ENCODE assay signal across 11 cellular contexts in the genomic region with DNA sequence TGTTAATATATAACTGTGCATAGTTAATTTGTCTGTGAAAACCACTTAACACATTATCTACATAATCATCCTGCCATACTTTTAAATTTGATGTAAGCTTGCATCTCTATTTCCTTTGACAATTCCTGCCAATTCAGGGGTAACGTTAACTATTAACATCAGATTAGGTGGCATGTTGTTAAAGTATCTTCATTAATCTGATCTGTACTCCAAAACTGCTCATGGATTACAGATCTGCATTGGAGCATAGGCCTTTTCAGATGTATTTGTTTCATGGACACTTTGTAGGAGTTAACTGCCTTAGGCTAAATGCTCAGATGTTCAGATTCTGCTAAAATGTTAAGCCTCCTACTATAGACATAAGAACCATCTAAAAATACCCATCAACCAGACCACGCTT. TPM values are rescaled to one million over a fixed set of nuclear protein-coding genes. Genes with fewer than 3 reads are reported as not detected.
DNase-seq lines count a peak whose midpoint lies in the region; FAIRE-seq and TF ChIP-seq lines count a peak whose summit lies in the region.
"Had no signal": no experiment of that assay in that cellular context is flagged by ENCODE, and none has a peak within 500 bp of the region (broad histone marks: within the 10 kb centered on the region; RNA-seq: fewer than 3 reads in every experiment).

No MANE protein-coding gene starts in this region.

- H3K27me3 Mint-ChIP-seq in Calu3 (ENCODE audit: unreplicated experiment) = no peaks in the 10 kb centered on the region
- H3K27me3 Mint-ChIP-seq in astrocyte (ENCODE audit: low read depth, unreplicated experiment) = no peaks in the 10 kb centered on the region
- no peaks in the 10 kb centered on the region for H3K27me3 Mint-ChIP-seq in nephron (ENCODE audit: low read depth)

- DNase-seq in Calu3 (no peak), astrocyte (ENCODE audit: low read depth) (no peak), kidney (no peak), GM10266 (ENCODE audit: extremely low spot score) (no peak), coronary artery (ENCODE audit: low spot score) (no peak)
- DNase-seq: aorta, gastrocnemius medialis, KG1, NCI-H82 had no signal

- H3K9ac ChIP-seq in HUES64 (ENCODE audit: low read depth, low read length) (peak overlapping the region; percentile 99; the same call in 1 of the 2 replicates), astrocyte (ENCODE audit: low read length) (peak overlapping the region; percentile 97), kidney (ENCODE audit: low read length in 2 of 2) (peak overlapping the region in 1 of 2 donors; percentile 7)

- no peak overlapping the region for H3K27ac Mint-ChIP-seq in Calu3 (ENCODE audit: unreplicated experiment)
- peak overlapping the region; percentile 9 for H3K27ac Mint-ChIP-seq in astrocyte (ENCODE audit: unreplicated experiment)
- H3K27ac Mint-ChIP-seq in nephron = peak overlapping the region; percentile 37 to 79 (median 44)

- H3K9me3 Mint-ChIP-seq in Calu3 (ENCODE audit: low read depth, unreplicated experiment) (no peaks in the 10 kb centered on the region), astrocyte (ENCODE audit: unreplicated experiment) (no peaks in the 10 kb centered on the region), nephron (no peaks in the 10 kb centered on the region)

- peak overlapping the region; percentile 95 for H3K4me3 Mint-ChIP-seq in Calu3 (ENCODE audit: low read depth, unreplicated experiment)
- H3K4me3 Mint-ChIP-seq in astrocyte (ENCODE audit: unreplicated experiment) = peak overlapping the region; percentile 99
- H3K4me3 Mint-ChIP-seq in nephron = peak overlapping the region; percentile 59 to 71 (median 63)

- H3K79me2 ChIP-seq in astrocyte (ENCODE audit: insufficient read depth, low read length) = peaks cover 34% of the 10 kb centered on the region

- CTCF ChIA-PET in Calu3 (lab: Charles Lee) = interaction anchor here (0.6 kb wide), 1 partner anchor 10 kb away, joined by 3 read pairs; no protein-coding TSS in a partner anchor

- H3K4me1 Mint-ChIP-seq in Calu3 (ENCODE audit: low read depth, unreplicated experiment) (peaks cover 25% of the 10 kb centered on the region), astrocyte (ENCODE audit: low read depth, unreplicated experiment) (peaks cover 26% of the 10 kb centered on the region), nephron (peaks cover 39% of the 10 kb centered on the region)

- intact Hi-C loops in Calu3 (cut with micrococcal nuclease; ENCODE audit: unreplicated experiment) (no loop called here), kidney (cut with DNase I) (no loop called here)

- no peak overlapping the region for H2AFZ ChIP-seq in astrocyte (ENCODE audit: low read depth, low read length)

- peaks cover 79% of the 10 kb centered on the region for H3K36me3 Mint-ChIP-seq in Calu3 (ENCODE audit: insufficient read depth, unreplicated experiment)
- peaks cover 30% of the 10 kb centered on the region for H3K36me3 Mint-ChIP-seq in astrocyte (ENCODE audit: low read depth, unreplicated experiment)
- H3K36me3 Mint-ChIP-seq in nephron (ENCODE audit: low read depth) = peaks cover 74% of the 10 kb centered on the region

- peak overlapping the region; percentile 86; the same call in 1 of the 2 replicates for H3K4me3 ChIP-seq in HUES64 (ENCODE audit: low read length)
- peak overlapping the region; percentile 98 for H3K4me3 ChIP-seq in astrocyte (ENCODE audit: insufficient read depth, low read depth, low read length)
- no peak overlapping the region for H3K4me3 ChIP-seq in kidney (ENCODE audit: low read length in 2 of 2)
- H3K4me3 ChIP-seq in coronary artery = no peak overlapping the region
- H3K4me3 ChIP-seq: gastrocnemius medialis had no signal

- H3K4me2 ChIP-seq in astrocyte (ENCODE audit: low read length) = peak overlapping the region; percentile 90

- peaks cover 52% of the 10 kb centered on the region for H4K20me1 ChIP-seq in astrocyte (ENCODE audit: insufficient read depth, low read length)

- no TSS peak for BruUV-seq in Calu3 (replicated peaks; lab: Mats Ljungman, UMichigan)

- FAIRE-seq in astrocyte (lab: Jason Lieb, UNC) = no peak
- no peak for FAIRE-seq in kidney (lab: Jason Lieb, UNC)

- H3K27me3 ChIP-seq in HUES64 (ENCODE audit: insufficient read depth, low read length) (no peaks in the 10 kb centered on the region), astrocyte (ENCODE audit: insufficient read depth, low read length) (no peaks in the 10 kb centered on the region)
- H3K27me3 ChIP-seq: gastrocnemius medialis had no signal

- H3K9me3 ChIP-seq in HUES64 (ENCODE audit: insufficient read depth, low read depth, low read length) (no peaks in the 10 kb centered on the region), astrocyte (ENCODE audit: insufficient read depth, low read depth, low read length) (no peaks in the 10 kb centered on the region), kidney (ENCODE audit: control insufficient read depth in 1 of 2, low read length in 2 of 2) (no peaks in the 10 kb centered on the region)
- H3K9me3 ChIP-seq: gastrocnemius medialis had no signal

- H3K4me1 ChIP-seq in HUES64 (ENCODE audit: insufficient read depth, low read length) (peaks cover 9% of the 10 kb centered on the region; the same call in 1 of the 2 replicates), astrocyte (ENCODE audit: insufficient read depth, low read length) (peaks cover 14% of the 10 kb centered on the region), kidney (ENCODE audit: control insufficient read depth in 1 of 2, insufficient read depth in 1 of 2, low read depth in 1 of 2, low read length in 2 of 2) (peaks cover 18 to 30% of the 10 kb centered on the region in 2 donors)

- H3K36me3 ChIP-seq in HUES64 (ENCODE audit: insufficient read depth, low read length) = peaks cover 69% of the 10 kb centered on the region
- H3K36me3 ChIP-seq in astrocyte (ENCODE audit: insufficient read depth, low read length) = peaks cover 52% of the 10 kb centered on the region
- peaks cover 17 to 54% of the 10 kb centered on the region in 2 donors for H3K36me3 ChIP-seq in kidney (ENCODE audit: control insufficient read depth in 1 of 2, insufficient read depth in 2 of 2, low read length in 2 of 2)

- TF ChIP-seq CTCF in Calu3 (IDR thresholded peaks at IDR 0.05; ENCODE audit: unreplicated experiment) (no peak), astrocyte (IDR thresholded peaks at IDR 0.05; ENCODE audit: insufficient read depth, low read depth, low read length) (no peak), nephron (IDR thresholded peaks at IDR 0.05; ENCODE audit: unreplicated experiment in 3 of 3) (no peak), kidney (IDR thresholded peaks at IDR 0.05; ENCODE audit: borderline replicate concordance, extremely low read depth, insufficient read depth) (no peak), GM10266 (IDR thresholded peaks at IDR 0.05; ENCODE audit: control insufficient read depth, insufficient read depth, low read depth, missing control alignments) (no peak), coronary artery (IDR thresholded peaks at IDR 0.05) (no peak)

- WGBS in HUES64 = 86% methylated on average over 2 of the region's 2 CpGs

- H3K27ac ChIP-seq in HUES64 (ENCODE audit: low read depth, low read length) (0 out of 2 replicates have a peak overlapping the region, but pooled peaks have one; percentile 1), astrocyte (ENCODE audit: low read depth, low read length) (no peak overlapping the region), kidney (ENCODE audit: low read depth in 2 of 2, low read length in 2 of 2) (no peak overlapping the region), coronary artery (no peak overlapping the region)

RNA-seq across cellular contexts. Expression of a gene that starts 3.1 kb away (rescaled TPM):
- total RNA-seq in Calu3 (2022) (964 and 1,043 TPM in 2 replicates), astrocyte (1,222 and 1,430 TPM in 2 replicates), kidney (1,928 TPM)
- 1,912 TPM for polyA plus RNA-seq in HUES64 (2013, experiment 1 of 2)
- 2,153 TPM for polyA plus RNA-seq in HUES64 (2013, experiment 2 of 2)
- polyA plus RNA-seq in kidney (ENCODE audit: insufficient read depth, low read depth, low replicate concordance) = 2,431 TPM

RNA-seq across cellular contexts. Expression of a gene that starts 31.9 kb away (rescaled TPM):
- total RNA-seq in Calu3 (2022) (7.6 and 10.0 TPM in 2 replicates), astrocyte (6.0 and 7.4 TPM in 2 replicates), kidney (4.2 TPM)
- polyA plus RNA-seq in HUES64 (2013, experiment 1 of 2) = 5.1 TPM
- 5.3 TPM for polyA plus RNA-seq in HUES64 (2013, experiment 2 of 2)
- 0.28 TPM for polyA plus RNA-seq in kidney (ENCODE audit: insufficient read depth, low read depth, low replicate concordance)

Comparison
In these comparisons a context has a peak if more than half of its experiments do, and no peak if none do; other contexts are left out.
1. H3K4me3 ChIP-seq: peak in HUES64 (single experiment) and astrocyte (single experiment); none in kidney (0 of 2) and coronary artery (single experiment).
2. Peak in every context shown above with its lines, with median percentiles within 50 percentile points of each other: H3K4me3 Mint-ChIP-seq.